In the genomic region with DNA sequence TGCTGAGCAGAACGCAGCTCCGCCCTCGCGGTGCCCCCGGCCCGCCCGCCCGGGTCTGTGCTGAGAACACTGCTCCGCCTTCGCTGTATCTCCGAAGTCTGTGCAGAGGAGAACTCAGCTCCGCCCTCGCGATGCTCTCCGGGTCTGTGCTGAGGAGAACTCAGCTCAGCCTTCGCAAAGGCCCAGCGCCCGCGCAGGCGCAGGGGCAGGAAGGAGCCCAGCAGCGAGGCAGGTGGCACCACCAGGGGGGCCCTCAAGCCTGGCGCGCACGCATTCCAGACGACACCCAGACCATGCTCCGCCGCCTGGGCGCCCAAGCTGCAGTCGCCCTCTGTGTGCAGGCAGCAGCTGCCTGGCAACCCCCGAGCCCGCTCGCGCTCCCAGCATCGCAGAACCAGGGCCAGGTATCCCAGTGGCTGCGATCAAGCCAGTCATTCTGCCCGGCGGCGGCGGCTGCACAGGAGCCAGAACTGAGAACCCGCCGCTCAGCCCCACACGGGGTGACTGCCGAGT, we compare ENCODE assay signal across 8 cellular contexts.
DNase-seq lines count a peak whose midpoint lies in the region; ATAC-seq and TF ChIP-seq lines count a peak whose summit lies in the region.
"Not testable (repeated sequence)": the region's sequence is repeated elsewhere in the genome, so short reads cannot be mapped to it uniquely, and the experiment has no call there.

No MANE protein-coding gene starts in this region.

- H2BK12ac ChIP-seq in H9 (ENCODE audit: insufficient read length, low read depth, low read length) = not testable (repeated sequence)

- TF ChIP-seq CTCF in H9 (conservative IDR thresholded peaks at IDR 0.05); SK-N-SH (IDR thresholded peaks at IDR 0.05); chondrocyte (IDR thresholded peaks at IDR 0.05); mesothelial cell of epicardium (IDR thresholded peaks at IDR 0.05; ENCODE audit: unreplicated experiment): not testable (repeated sequence)

- no CpG with 5 or more reads among the region's 43 CpGs for WGBS in H9 (ENCODE audit: extremely low coverage, insufficient read length, low lambda C conversion rate)
- 5% methylated on average over 8 of the region's 43 CpGs for whole genome bisulfite sequencing in SK-N-SH (ENCODE audit: low lambda C conversion rate)

- not testable (repeated sequence) for H3T11ph ChIP-seq in H9 (ENCODE audit: low read length)

- H3K4me1 Mint-ChIP-seq in H9; chondrocyte (ENCODE audit: low read depth): not testable (repeated sequence)
- H3K4me1 Mint-ChIP-seq in mesothelial cell of epicardium = peaks cover 11% of the 10 kb centered on the region

- not testable (repeated sequence) for H3K9me2 ChIP-seq in SK-N-SH

- ATAC-seq in left cardiac atrium = peak; percentile 82 to 99

- H2BK20ac ChIP-seq in H9 (ENCODE audit: low read depth, low read length, poor library complexity, severe bottlenecking) = not testable (repeated sequence)

- not testable (repeated sequence) for H4K5ac ChIP-seq in H9 (ENCODE audit: insufficient read length, low read depth, low read length)

- H3K4me3 Mint-ChIP-seq in H9 (peak overlapping the region; percentile 62 to 75), chondrocyte (ENCODE audit: unreplicated experiment) (peak overlapping the region; percentile 68), mesothelial cell of epicardium (peak overlapping the region; percentile 67)

- peak; percentile 93 for DNase-seq in ACHN
- DNase-seq in H9 = peak; percentile 80
- DNase-seq in NCI-H2107 treated with DMSO at 0.1 percent for 48 hours (lab: John Stamatoyannopoulos, UW; ENCODE audit: unreplicated experiment) = peak; percentile 41
- DNase-seq in SK-N-SH = peak; percentile 77
- not testable (repeated sequence) for DNase-seq in chondrocyte (ENCODE audit: low spot score)
- DNase-seq in left cardiac atrium = peak; percentile 45
- DNase-seq in mesothelial cell of epicardium (ENCODE audit: low spot score in 2 of 2, unreplicated experiment in 2 of 2) = peak; percentile 37 to 70

- not testable (repeated sequence) for H2AFZ ChIP-seq in H9 (ENCODE audit: low read length); SK-N-SH (ENCODE audit: low read depth)

- not testable (repeated sequence) for H3K56ac ChIP-seq in H9 (ENCODE audit: insufficient read length, low read depth, low read length)

- H3K4ac ChIP-seq in H9 (ENCODE audit: low read depth, low read length) = not testable (repeated sequence)

- H3K9me3 Mint-ChIP-seq in H9; chondrocyte (ENCODE audit: low read depth); mesothelial cell of epicardium: not testable (repeated sequence)

- intact Hi-C loops in left cardiac atrium (cut with DNase I) = not testable (repeated sequence)

- H3K4me3 ChIP-seq in SK-N-SH (ENCODE audit: low read depth in 2 of 2, low read length in 1 of 2) = peak overlapping the region; percentile 47 to 55; a peak in 3 of 4 replicates
- peak overlapping the region; percentile 65 for H3K4me3 ChIP-seq in skeletal muscle satellite cell (ENCODE audit: low read length)

- H3K14ac ChIP-seq in H9 (ENCODE audit: insufficient read depth, low read length) = not testable (repeated sequence)

- not testable (repeated sequence) for H3K36me3 ChIP-seq in SK-N-SH (replicated peaks in 1 of 2; ENCODE audit: control insufficient read depth in 1 of 2, insufficient read depth in 2 of 2, low read length in 1 of 2); skeletal muscle satellite cell (ENCODE audit: insufficient read depth, low read length)

- TF ChIP-seq EP300 in SK-N-SH (IDR thresholded peaks at IDR 0.05; ENCODE audit: borderline replicate concordance in 1 of 2, low read depth in 1 of 2, low read length in 1 of 2) = not testable (repeated sequence)

- H3K79me1 ChIP-seq in H9 (ENCODE audit: insufficient read depth, low read depth, low read length, poor library complexity, severe bottlenecking) = not testable (repeated sequence)

- not testable (repeated sequence) for H3K27ac Mint-ChIP-seq in H9; chondrocyte (ENCODE audit: unreplicated experiment); mesothelial cell of epicardium

- in situ Hi-C loops in ACHN (cut with HindIII; ENCODE audit: low pct_ligation_motif_present, low pct_unique_long_range_greater_than_20kb, low sequenced_read_pairs) = not testable (repeated sequence)

- not testable (repeated sequence) for H2AK5ac ChIP-seq in H9 (ENCODE audit: insufficient read length, low read length)

- not testable (repeated sequence) for H3K9ac ChIP-seq in H9 (ENCODE audit: extremely low read depth, insufficient read length, low read length); SK-N-SH; skeletal muscle satellite cell (ENCODE audit: low read depth, low read length)

- TF ChIP-seq RAD21 in SK-N-SH (IDR thresholded peaks at IDR 0.05; ENCODE audit: low read length) = not testable (repeated sequence)

- CTCF ChIA-PET in SK-N-SH (lab: Yijun Ruan, JAX) = not testable (repeated sequence)

- H3K27me3 Mint-ChIP-seq in H9 (ENCODE audit: low read depth) (peaks cover 26% of the 10 kb centered on the region), chondrocyte (ENCODE audit: low read depth) (peaks cover 23% of the 10 kb centered on the region), mesothelial cell of epicardium (ENCODE audit: low read depth) (peaks cover 39% of the 10 kb centered on the region)

- not testable (repeated sequence) for H3K9me3 ChIP-seq in H9 (ENCODE audit: control insufficient read depth, low read depth, low read length); SK-N-SH; skeletal muscle satellite cell (replicated peaks; ENCODE audit: low read length)

- not testable (repeated sequence) for H2BK5ac ChIP-seq in H9 (ENCODE audit: insufficient read length, low read length)

- not testable (repeated sequence) for H3F3A ChIP-seq in SK-N-SH (replicated peaks; ENCODE audit: insufficient read depth)

- not testable (repeated sequence) for H2BK15ac ChIP-seq in H9 (ENCODE audit: low read depth, low read length)

- not testable (repeated sequence) for H3K23me2 ChIP-seq in H9 (ENCODE audit: insufficient read length, low read depth, low read length, poor library complexity, severe bottlenecking)

- not testable (repeated sequence) for H4K20me1 ChIP-seq in H9 (ENCODE audit: control insufficient read depth, insufficient read depth, insufficient read length); SK-N-SH (ENCODE audit: insufficient read depth)

- H3K4me2 ChIP-seq in H9 (ENCODE audit: insufficient read depth, insufficient read length, low read length) (peak overlapping the region; percentile 43), SK-N-SH (peak overlapping the region; percentile 84), skeletal muscle satellite cell (ENCODE audit: low read length) (peak overlapping the region; percentile 84)

- H3K79me2 ChIP-seq in H9 (ENCODE audit: insufficient read depth, low read length); SK-N-SH (ENCODE audit: insufficient read depth): not testable (repeated sequence)

- H3K23ac ChIP-seq in H9 (ENCODE audit: insufficient read length, low read depth, low read length) = not testable (repeated sequence)

- H3K27me3 ChIP-seq in H9 (ENCODE audit: insufficient read depth, low read length); SK-N-SH (ENCODE audit: insufficient read depth); skeletal muscle satellite cell (ENCODE audit: control insufficient read depth, insufficient read depth, low read length): not testable (repeated sequence)

- H4K91ac ChIP-seq in H9 (ENCODE audit: insufficient read length, low read depth, low read length) = not testable (repeated sequence)

- H2BK120ac ChIP-seq in H9 (ENCODE audit: low read depth, low read length, poor library complexity, severe bottlenecking) = not testable (repeated sequence)

- not testable (repeated sequence) for H3K18ac ChIP-seq in H9 (ENCODE audit: insufficient read length, low read depth, low read length)

- not testable (repeated sequence) for H3K4me1 ChIP-seq in H9 (ENCODE audit: insufficient read depth, low read length); SK-N-SH (ENCODE audit: control insufficient read depth in 1 of 2, insufficient read depth in 2 of 2, low read depth in 1 of 2, low read length in 1 of 2); skeletal muscle satellite cell (ENCODE audit: control insufficient read depth, insufficient read depth, low read length)

- not testable (repeated sequence) for H4K8ac ChIP-seq in H9 (replicated peaks; ENCODE audit: insufficient read length, low read depth, low read length)

- H3K36me3 Mint-ChIP-seq in H9 (ENCODE audit: insufficient read depth in 1 of 3, low read depth in 3 of 3); chondrocyte (ENCODE audit: low read depth); mesothelial cell of epicardium: not testable (repeated sequence)

- POLR2A ChIA-PET in SK-N-SH (lab: Yijun Ruan, JAX) = interaction anchor here (1.0 kb wide), 1 partner anchor 64 kb away, joined by 3 read pairs; no protein-coding TSS in a partner anchor

- H3K27ac ChIP-seq in H9 (ENCODE audit: insufficient read length, low read depth, low read length) = not testable (repeated sequence)
- H3K27ac ChIP-seq in SK-N-SH (ENCODE audit: low read depth in 2 of 2, low read length in 1 of 2) = peak overlapping the region in 1 of 2 experiments; percentile 50; a peak in 1 of 4 replicates

TF ChIP-seq in SK-N-SH, 30 proteins besides CTCF, POLR2A, EP300 and RAD21:
- TF ChIP-seq NRF1 (IDR thresholded peaks at IDR 0.05; ENCODE audit: low read depth, low read length) (peak; percentile 67), CHD2 (IDR thresholded peaks at IDR 0.05; ENCODE audit: low read length, partially characterized antibody) (peak; percentile 53)
- TF ChIP-seq, protein P1, sequence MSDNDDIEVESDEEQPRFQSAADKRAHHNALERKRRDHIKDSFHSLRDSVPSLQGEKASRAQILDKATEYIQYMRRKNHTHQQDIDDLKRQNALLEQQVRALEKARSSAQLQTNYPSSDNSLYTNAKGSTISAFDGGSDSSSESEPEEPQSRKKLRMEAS (IDR thresholded peaks at IDR 0.05; ENCODE audit: low read depth) = 0 out of 2 replicates have a peak, but pooled peaks have one; percentile 33
TF ChIP-seq in SK-N-SH: peak in this region for 3; not testable (repeated sequence) for 27.
